11 cellular contexts compared by ENCODE assay signal in the genomic region with DNA sequence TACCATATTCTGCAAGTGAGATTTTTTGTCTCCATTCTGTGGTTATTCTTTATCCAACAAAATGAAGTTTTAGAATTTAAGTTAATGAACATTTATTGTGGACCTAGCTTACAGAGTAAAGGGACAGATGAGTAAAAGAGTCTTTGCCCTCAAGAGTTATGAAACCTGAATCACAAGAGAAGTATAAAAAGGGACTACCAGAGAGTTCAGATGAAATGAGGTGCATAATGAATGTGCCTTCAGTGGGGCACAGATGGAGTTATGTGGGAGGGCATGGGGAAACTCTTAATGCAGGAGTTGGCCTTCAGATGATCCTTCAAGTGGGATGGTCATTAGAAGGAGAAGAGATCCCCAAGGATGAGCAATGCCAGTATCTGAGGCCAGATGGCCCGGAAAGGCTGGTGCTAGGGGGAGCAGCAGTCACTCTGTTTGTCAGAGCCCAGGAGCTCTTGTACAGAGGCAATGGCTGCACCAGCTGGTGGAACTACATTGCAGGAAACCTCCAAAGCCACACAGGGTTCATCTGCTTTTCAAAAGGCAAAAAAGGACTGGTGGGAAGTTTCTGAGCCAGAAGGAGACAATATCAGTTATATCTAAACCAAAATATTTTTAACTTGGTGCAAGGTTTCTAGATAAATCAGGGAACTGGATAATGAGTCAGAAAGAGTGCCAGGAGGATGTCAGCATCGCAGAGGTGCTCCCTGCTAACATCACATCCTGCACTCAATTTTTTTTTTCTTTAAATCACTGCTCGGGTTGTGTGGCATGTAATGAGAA.
DNase-seq lines count a peak whose midpoint lies in the region; ATAC-seq and TF ChIP-seq lines count a peak whose summit lies in the region.
"Had no signal": no experiment of that assay in that cellular context is flagged by ENCODE, and none has a peak within 500 bp of the region (broad histone marks: within the 10 kb centered on the region; RNA-seq: fewer than 3 reads in every experiment).

No MANE protein-coding gene starts in this region.

- TF ChIP-seq EP300 in sigmoid colon (IDR thresholded peaks at IDR 0.05): no peak

- peak; percentile 64 for DNase-seq in activated CD8-positive, alpha-beta memory T cell treated with anti-CD3 and anti-CD28 coated beads, Interleukin-2, amount 50 U/mL, for 48 hours
- DNase-seq in sigmoid colon (no peak), 8988T (no peak), neural progenitor cell (ENCODE audit: low spot score) (no peak), HAP-1 (ENCODE audit: low spot score in 2 of 2) (no peak), HuH-7 (ENCODE audit: low spot score) (no peak)
- DNase-seq: dermis blood vessel endothelial cell had no signal

- H3K36me3 Mint-ChIP-seq in neural progenitor cell: no peaks in the 10 kb centered on the region

- peak; percentile 37 for ATAC-seq in GM18873 (IDR thresholded peaks at IDR 0.05; ENCODE audit: low FRiP score, unreplicated experiment)
- peak; percentile 37 for ATAC-seq in HG02759 (IDR thresholded peaks at IDR 0.05; ENCODE audit: unreplicated experiment)

- 69 to 88% methylated on average over 3 of the region's 3 CpGs for WGBS in sigmoid colon, 2 donors

- H3K4me2 ChIP-seq in neural progenitor cell: no peak overlapping the region

- H3K4me1 Mint-ChIP-seq in neural progenitor cell: no peaks in the 10 kb centered on the region

- H3K9me3 Mint-ChIP-seq in neural progenitor cell: peaks cover 21% of the 10 kb centered on the region

- no peaks in the 10 kb centered on the region for H3F3A ChIP-seq in neural progenitor cell (ENCODE audit: low read depth)

- in situ Hi-C loops in HAP-1 (cut with MboI; ENCODE audit: low sequenced_read_pairs): no loop called here

- H3K79me2 ChIP-seq in neural progenitor cell (ENCODE audit: low read depth): no peaks in the 10 kb centered on the region

- TF ChIP-seq POLR2A in sigmoid colon (IDR thresholded peaks at IDR 0.05): no peak

- no peak overlapping the region for H2AFZ ChIP-seq in neural progenitor cell (replicated peaks)

- H3K27me3 Mint-ChIP-seq in neural progenitor cell (ENCODE audit: insufficient read depth, low read depth): peaks cover 5% of the 10 kb centered on the region

- H3K9ac ChIP-seq in neural progenitor cell: no peak overlapping the region

- no peaks in the 10 kb centered on the region for H4K20me1 ChIP-seq in neural progenitor cell (ENCODE audit: low read depth)

- no peaks in the 10 kb centered on the region for H3K27me3 ChIP-seq in sigmoid colon
- no peaks in the 10 kb centered on the region for H3K27me3 ChIP-seq in neural progenitor cell
- no peaks in the 10 kb centered on the region for H3K27me3 ChIP-seq in HAP-1 (ENCODE audit: low read depth)

- H3K36me3 ChIP-seq in sigmoid colon (no peaks in the 10 kb centered on the region), neural progenitor cell (no peaks in the 10 kb centered on the region), HAP-1 (replicated peaks) (no peaks in the 10 kb centered on the region)

- H3K9me3 ChIP-seq in sigmoid colon (peaks cover 0 to 5% (median 2%) of the 10 kb centered on the region in 4 donors), neural progenitor cell (ENCODE audit: low read depth) (no peaks in the 10 kb centered on the region), HAP-1 (no peaks in the 10 kb centered on the region)

- H3K4me3 ChIP-seq in sigmoid colon (no peak overlapping the region), neural progenitor cell (no peak overlapping the region), HAP-1 (no peak overlapping the region)
- H3K4me3 ChIP-seq: K562, skin epidermis had no signal

- TF ChIP-seq CTCF in sigmoid colon (IDR thresholded peaks at IDR 0.05) (no peak), neural progenitor cell (IDR thresholded peaks at IDR 0.05) (no peak)

- no peak overlapping the region for H3K4me3 Mint-ChIP-seq in neural progenitor cell

- peak overlapping the region; percentile 51 to 75 (median 66) for H3K27ac ChIP-seq in sigmoid colon
- no peak overlapping the region for H3K27ac ChIP-seq in neural progenitor cell

- intact Hi-C loops in sigmoid colon (cut with DNase I): loop anchor here (5.0 kb wide), 1 partner anchor 51 kb away; no protein-coding TSS in a partner anchor

- H3K4me1 ChIP-seq in sigmoid colon: peaks cover 0 to 35% (median 17%) of the 10 kb centered on the region in 4 donors
- peaks cover 5% of the 10 kb centered on the region for H3K4me1 ChIP-seq in neural progenitor cell
- no peaks in the 10 kb centered on the region for H3K4me1 ChIP-seq in HAP-1

- no peak overlapping the region for H3K27ac Mint-ChIP-seq in neural progenitor cell
